38 cellular contexts compared by ENCODE assay signal in the genomic region with DNA sequence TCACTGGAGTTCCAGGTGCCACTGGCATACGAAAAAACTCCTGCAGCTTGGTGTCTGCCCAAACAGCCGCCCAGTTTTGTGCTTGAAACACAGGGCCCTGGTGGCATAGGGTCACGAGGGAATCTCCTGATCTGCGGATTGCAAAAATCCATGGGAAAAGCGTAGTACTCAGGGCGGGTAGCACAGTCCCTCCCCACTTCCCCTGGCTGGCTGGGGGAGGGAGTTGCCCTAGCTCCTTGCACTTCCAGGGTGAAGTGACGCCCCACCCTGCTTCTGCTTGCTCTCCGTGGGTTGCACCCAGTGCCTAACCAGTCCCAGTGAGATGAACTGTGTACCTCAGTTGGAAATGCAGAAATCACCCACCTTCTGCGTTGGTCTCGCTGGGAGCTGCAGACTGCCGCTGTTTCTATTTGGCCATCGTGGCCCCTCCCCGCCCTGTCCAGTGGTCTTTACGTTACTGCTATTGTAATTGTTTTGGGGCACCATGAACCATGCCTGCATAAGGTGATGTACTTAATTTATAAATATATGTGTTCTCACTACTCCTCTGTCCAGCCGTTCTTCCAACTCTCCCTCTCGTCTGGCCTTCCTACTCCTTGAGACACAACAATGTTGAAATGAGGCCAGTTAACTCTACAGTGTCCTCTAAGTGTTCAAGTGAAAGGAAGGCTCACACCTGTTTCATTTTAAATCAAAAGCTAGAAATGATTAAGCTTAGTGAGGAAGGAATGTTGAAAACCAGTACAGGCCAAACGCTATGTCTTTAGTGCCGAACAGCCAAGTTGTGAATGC.
"Had no signal": no experiment of that assay in that cellular context is flagged by ENCODE, and none has a peak within 500 bp of the region (broad histone marks: within the 10 kb centered on the region; RNA-seq: fewer than 3 reads in every experiment).

No MANE protein-coding gene starts in this region.

- DNase-seq: activated B cell treated with CpG ODN at 0.5 μM for 24 hours; activated CD4-positive, alpha-beta memory T cell treated with anti-CD3 and anti-CD28 coated beads, Interleukin-2, amount 10 ng/mL, durations not matched to agents 7 days and 5 days; activated CD4-positive, alpha-beta T cell treated with anti-CD3 and anti-CD28 coated beads for 48 hours; activated CD4-positive, CD25-positive, alpha-beta regulatory T cell treated with anti-CD3 and anti-CD28 coated beads, Interleukin-2, amount 50 U/mL, for 72 hours; activated CD8-positive, alpha-beta memory T cell treated with anti-CD3 and anti-CD28 coated beads for 24 hours; activated CD8-positive, alpha-beta memory T cell treated with anti-CD3 and anti-CD28 coated beads, Interleukin-2, amount 10 ng/mL, durations not matched to agents 7 days and 5 days; activated CD8-positive, alpha-beta memory T cell treated with anti-CD3 and anti-CD28 coated beads, Interleukin-2, amount 50 U/mL, for 48 hours; activated effector memory CD4-positive, alpha-beta T cell treated with Interleukin-2 at 50 U/mL for 16 hours; activated naive CD4-positive, alpha-beta T cell; activated naive CD4-positive, alpha-beta T cell treated with anti-CD3 and anti-CD28 coated beads, Interleukin-2, amount 50 U/mL, for 16 hours; activated naive CD8-positive, alpha-beta T cell treated with anti-CD3 and anti-CD28 coated beads for 36 hours; activated T-cell treated with anti-CD3 and anti-CD28 coated beads, Interleukin-2, amount 50 U/mL, for 48 hours; amniotic stem cell; aorta; MM.1S; MV-4-11; NCI-H1092; NCI-H1436 treated with DMSO at 0.1 percent for 48 hours; NCI-H1694 treated with DMSO at 0.1 percent for 48 hours; NCI-H2029; NCI-H2107; NCI-H2171; NCI-H510A; NCI-H526; NCI-H748 treated with DMSO at 0.1 percent for 48 hours; NK-92 treated with Interleukin-12 subunit alpha and Interleukin-12 subunit beta, amount 100 ng/mL, for 24 hours; PC-3; Peyer's patch; RPMI8226; SIG-M5; SW 1271; T-helper 1 cell; T-helper 2 cell; T-helper 9 cell had no signal

- H3K4me3 ChIP-seq: cardiac muscle cell, Peyer's patch had no signal

- ATAC-seq: activated CD8-positive, alpha-beta memory T cell treated with anti-CD3 and anti-CD28 coated beads, Interleukin-2, amount 10 ng/mL, durations not matched to agents 7 days and 5 days; PC-3; SK-N-SH treated with all-trans-retinoic acid at 6 μM for 48 hours had no signal

- H3K4me1 ChIP-seq: Peyer's patch had no signal

- H3K27ac ChIP-seq: cardiac muscle cell, KMS-11, Peyer's patch, VCaP had no signal

- H3K9ac ChIP-seq: KMS-11 had no signal

- H3K36me3 ChIP-seq: cardiac muscle cell, Peyer's patch had no signal

- H3K9me3 ChIP-seq: Peyer's patch had no signal

- H3K4me2 ChIP-seq: KMS-11 had no signal

- H3K27me3 ChIP-seq: cardiac muscle cell, Peyer's patch had no signal
